In genomic region chr7:7335215-7335614, GRCh38 we compare ENCODE assay signal across 1 cellular context.
TF ChIP-seq lines count a peak whose summit lies in the region.

No MANE protein-coding gene starts in this region.

TF ChIP-seq in SK-N-SH, 30 proteins besides CTCF, POLR2A, EP300 and RAD21 (continued from another document):
- TF ChIP-seq, protein P1, sequence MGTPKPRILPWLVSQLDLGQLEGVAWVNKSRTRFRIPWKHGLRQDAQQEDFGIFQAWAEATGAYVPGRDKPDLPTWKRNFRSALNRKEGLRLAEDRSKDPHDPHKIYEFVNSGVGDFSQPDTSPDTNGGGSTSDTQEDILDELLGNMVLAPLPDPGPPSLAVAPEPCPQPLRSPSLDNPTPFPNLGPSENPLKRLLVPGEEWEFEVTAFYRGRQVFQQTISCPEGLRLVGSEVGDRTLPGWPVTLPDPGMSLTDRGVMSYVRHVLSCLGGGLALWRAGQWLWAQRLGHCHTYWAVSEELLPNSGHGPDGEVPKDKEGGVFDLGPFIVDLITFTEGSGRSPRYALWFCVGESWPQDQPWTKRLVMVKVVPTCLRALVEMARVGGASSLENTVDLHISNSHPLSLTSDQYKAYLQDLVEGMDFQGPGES (IDR thresholded peaks at IDR 0.05; ENCODE audit: low read depth, low read length) = no peak
- TF ChIP-seq POLR2AphosphoS5 (IDR thresholded peaks at IDR 0.05; ENCODE audit: low read depth, low read length) (no peak), RFX5 (IDR thresholded peaks at IDR 0.05; ENCODE audit: low read length) (no peak), FOSL2 (IDR thresholded peaks at IDR 0.05; ENCODE audit: borderline replicate concordance, low read depth) (no peak), RCOR1 (IDR thresholded peaks at IDR 0.05; ENCODE audit: low read length) (no peak), RXRA (IDR thresholded peaks at IDR 0.05; ENCODE audit: borderline replicate concordance, low read depth) (no peak)
- TF ChIP-seq, protein P2, sequence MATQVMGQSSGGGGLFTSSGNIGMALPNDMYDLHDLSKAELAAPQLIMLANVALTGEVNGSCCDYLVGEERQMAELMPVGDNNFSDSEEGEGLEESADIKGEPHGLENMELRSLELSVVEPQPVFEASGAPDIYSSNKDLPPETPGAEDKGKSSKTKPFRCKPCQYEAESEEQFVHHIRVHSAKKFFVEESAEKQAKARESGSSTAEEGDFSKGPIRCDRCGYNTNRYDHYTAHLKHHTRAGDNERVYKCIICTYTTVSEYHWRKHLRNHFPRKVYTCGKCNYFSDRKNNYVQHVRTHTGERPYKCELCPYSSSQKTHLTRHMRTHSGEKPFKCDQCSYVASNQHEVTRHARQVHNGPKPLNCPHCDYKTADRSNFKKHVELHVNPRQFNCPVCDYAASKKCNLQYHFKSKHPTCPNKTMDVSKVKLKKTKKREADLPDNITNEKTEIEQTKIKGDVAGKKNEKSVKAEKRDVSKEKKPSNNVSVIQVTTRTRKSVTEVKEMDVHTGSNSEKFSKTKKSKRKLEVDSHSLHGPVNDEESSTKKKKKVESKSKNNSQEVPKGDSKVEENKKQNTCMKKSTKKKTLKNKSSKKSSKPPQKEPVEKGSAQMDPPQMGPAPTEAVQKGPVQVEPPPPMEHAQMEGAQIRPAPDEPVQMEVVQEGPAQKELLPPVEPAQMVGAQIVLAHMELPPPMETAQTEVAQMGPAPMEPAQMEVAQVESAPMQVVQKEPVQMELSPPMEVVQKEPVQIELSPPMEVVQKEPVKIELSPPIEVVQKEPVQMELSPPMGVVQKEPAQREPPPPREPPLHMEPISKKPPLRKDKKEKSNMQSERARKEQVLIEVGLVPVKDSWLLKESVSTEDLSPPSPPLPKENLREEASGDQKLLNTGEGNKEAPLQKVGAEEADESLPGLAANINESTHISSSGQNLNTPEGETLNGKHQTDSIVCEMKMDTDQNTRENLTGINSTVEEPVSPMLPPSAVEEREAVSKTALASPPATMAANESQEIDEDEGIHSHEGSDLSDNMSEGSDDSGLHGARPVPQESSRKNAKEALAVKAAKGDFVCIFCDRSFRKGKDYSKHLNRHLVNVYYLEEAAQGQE (IDR thresholded peaks at IDR 0.05; ENCODE audit: low read depth, low read length) = no peak
